ENCODE assay signal across 1 cellular context in the genomic region with DNA sequence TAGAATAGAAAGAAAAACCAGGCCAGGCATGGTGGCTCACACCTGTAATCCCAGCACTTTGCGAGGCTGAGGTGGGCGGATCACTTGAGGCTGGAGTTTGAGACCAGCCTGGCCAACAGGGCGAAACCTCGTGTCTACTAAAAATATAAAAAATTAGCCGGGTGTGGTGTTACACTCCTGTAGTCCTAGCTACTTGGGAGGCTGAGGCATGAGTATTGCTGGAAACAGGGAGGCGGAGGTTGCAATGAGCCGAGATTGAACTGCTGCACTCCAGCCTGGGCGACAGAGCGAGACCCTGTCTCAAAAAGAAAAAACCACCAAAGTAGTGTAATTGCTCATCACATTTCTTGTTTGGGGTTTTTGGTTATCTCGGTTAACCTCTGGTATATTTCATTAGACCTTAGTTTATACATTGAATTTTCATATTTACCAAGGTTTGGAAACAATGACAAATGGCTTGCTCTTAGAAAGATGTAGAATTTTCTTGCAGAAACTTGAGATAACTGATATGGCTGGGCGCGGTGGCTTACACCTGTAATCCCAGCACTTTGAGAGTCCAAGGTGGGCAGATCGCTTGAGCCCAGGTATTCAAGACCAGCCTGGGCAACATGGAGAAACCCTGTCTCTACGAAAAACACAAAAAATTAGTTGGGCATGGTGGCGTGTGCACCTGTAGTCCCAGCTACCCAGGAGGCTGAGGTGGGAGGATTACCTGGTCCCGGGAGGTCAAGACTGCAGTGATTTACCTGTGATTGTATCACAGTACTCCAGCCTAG.
TF ChIP-seq lines count a peak whose summit lies in the region.

No MANE protein-coding gene starts in this region.

TF ChIP-seq in WTC11, 78 proteins besides CTCF, POLR2A, EP300 and RAD21 (continued from another document):
- TF ChIP-seq, protein P1, sequence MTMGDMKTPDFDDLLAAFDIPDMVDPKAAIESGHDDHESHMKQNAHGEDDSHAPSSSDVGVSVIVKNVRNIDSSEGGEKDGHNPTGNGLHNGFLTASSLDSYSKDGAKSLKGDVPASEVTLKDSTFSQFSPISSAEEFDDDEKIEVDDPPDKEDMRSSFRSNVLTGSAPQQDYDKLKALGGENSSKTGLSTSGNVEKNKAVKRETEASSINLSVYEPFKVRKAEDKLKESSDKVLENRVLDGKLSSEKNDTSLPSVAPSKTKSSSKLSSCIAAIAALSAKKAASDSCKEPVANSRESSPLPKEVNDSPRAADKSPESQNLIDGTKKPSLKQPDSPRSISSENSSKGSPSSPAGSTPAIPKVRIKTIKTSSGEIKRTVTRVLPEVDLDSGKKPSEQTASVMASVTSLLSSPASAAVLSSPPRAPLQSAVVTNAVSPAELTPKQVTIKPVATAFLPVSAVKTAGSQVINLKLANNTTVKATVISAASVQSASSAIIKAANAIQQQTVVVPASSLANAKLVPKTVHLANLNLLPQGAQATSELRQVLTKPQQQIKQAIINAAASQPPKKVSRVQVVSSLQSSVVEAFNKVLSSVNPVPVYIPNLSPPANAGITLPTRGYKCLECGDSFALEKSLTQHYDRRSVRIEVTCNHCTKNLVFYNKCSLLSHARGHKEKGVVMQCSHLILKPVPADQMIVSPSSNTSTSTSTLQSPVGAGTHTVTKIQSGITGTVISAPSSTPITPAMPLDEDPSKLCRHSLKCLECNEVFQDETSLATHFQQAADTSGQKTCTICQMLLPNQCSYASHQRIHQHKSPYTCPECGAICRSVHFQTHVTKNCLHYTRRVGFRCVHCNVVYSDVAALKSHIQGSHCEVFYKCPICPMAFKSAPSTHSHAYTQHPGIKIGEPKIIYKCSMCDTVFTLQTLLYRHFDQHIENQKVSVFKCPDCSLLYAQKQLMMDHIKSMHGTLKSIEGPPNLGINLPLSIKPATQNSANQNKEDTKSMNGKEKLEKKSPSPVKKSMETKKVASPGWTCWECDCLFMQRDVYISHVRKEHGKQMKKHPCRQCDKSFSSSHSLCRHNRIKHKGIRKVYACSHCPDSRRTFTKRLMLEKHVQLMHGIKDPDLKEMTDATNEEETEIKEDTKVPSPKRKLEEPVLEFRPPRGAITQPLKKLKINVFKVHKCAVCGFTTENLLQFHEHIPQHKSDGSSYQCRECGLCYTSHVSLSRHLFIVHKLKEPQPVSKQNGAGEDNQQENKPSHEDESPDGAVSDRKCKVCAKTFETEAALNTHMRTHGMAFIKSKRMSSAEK (CRISPR knock-in tag; IDR thresholded peaks at IDR 0.05; ENCODE audit: borderline replicate concordance), result no peak
- TF ChIP-seq ZNF423 (CRISPR knock-in tag; IDR thresholded peaks at IDR 0.05), result no peak
- TF ChIP-seq, protein P2, sequence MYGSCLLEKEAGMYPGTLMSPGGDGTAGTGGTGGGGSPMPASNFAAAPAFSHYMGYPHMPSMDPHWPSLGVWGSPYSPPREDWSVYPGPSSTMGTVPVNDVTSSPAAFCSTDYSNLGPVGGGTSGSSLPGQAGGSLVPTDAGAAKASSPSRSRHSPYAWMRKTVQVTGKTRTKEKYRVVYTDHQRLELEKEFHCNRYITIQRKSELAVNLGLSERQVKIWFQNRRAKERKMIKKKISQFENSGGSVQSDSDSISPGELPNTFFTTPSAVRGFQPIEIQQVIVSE (CRISPR knock-in tag; IDR thresholded peaks at IDR 0.05; ENCODE audit: borderline replicate concordance), result no peak
- TF ChIP-seq ZNF232 (CRISPR knock-in tag; IDR thresholded peaks at IDR 0.05), result no peak
- TF ChIP-seq, protein P3, sequence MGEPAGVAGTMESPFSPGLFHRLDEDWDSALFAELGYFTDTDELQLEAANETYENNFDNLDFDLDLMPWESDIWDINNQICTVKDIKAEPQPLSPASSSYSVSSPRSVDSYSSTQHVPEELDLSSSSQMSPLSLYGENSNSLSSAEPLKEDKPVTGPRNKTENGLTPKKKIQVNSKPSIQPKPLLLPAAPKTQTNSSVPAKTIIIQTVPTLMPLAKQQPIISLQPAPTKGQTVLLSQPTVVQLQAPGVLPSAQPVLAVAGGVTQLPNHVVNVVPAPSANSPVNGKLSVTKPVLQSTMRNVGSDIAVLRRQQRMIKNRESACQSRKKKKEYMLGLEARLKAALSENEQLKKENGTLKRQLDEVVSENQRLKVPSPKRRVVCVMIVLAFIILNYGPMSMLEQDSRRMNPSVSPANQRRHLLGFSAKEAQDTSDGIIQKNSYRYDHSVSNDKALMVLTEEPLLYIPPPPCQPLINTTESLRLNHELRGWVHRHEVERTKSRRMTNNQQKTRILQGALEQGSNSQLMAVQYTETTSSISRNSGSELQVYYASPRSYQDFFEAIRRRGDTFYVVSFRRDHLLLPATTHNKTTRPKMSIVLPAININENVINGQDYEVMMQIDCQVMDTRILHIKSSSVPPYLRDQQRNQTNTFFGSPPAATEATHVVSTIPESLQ (CRISPR knock-in tag; IDR thresholded peaks at IDR 0.05), result no peak
- TF ChIP-seq, protein P4, sequence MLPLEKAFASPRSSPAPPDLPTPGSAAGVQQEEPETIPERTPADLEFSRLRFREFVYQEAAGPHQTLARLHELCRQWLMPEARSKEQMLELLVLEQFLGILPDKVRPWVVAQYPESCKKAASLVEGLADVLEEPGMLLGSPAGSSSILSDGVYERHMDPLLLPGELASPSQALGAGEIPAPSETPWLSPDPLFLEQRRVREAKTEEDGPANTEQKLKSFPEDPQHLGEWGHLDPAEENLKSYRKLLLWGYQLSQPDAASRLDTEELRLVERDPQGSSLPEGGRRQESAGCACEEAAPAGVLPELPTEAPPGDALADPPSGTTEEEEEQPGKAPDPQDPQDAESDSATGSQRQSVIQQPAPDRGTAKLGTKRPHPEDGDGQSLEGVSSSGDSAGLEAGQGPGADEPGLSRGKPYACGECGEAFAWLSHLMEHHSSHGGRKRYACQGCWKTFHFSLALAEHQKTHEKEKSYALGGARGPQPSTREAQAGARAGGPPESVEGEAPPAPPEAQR (CRISPR knock-in tag; IDR thresholded peaks at IDR 0.05), result no peak
- TF ChIP-seq NR1H2 (CRISPR knock-in tag; IDR thresholded peaks at IDR 0.05), result no peak
- TF ChIP-seq RELA (CRISPR knock-in tag; IDR thresholded peaks at IDR 0.05; ENCODE audit: borderline replicate concordance), result no peak
- no peak for TF ChIP-seq TP53 (CRISPR knock-in tag; IDR thresholded peaks at IDR 0.05)
- no peak for TF ChIP-seq ZNF317 (CRISPR knock-in tag; IDR thresholded peaks at IDR 0.05; ENCODE audit: borderline replicate concordance, low read depth)
- TF ChIP-seq, protein P5, sequence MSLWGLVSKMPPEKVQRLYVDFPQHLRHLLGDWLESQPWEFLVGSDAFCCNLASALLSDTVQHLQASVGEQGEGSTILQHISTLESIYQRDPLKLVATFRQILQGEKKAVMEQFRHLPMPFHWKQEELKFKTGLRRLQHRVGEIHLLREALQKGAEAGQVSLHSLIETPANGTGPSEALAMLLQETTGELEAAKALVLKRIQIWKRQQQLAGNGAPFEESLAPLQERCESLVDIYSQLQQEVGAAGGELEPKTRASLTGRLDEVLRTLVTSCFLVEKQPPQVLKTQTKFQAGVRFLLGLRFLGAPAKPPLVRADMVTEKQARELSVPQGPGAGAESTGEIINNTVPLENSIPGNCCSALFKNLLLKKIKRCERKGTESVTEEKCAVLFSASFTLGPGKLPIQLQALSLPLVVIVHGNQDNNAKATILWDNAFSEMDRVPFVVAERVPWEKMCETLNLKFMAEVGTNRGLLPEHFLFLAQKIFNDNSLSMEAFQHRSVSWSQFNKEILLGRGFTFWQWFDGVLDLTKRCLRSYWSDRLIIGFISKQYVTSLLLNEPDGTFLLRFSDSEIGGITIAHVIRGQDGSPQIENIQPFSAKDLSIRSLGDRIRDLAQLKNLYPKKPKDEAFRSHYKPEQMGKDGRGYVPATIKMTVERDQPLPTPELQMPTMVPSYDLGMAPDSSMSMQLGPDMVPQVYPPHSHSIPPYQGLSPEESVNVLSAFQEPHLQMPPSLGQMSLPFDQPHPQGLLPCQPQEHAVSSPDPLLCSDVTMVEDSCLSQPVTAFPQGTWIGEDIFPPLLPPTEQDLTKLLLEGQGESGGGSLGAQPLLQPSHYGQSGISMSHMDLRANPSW (CRISPR knock-in tag; conservative IDR thresholded peaks at IDR 0.05; ENCODE audit: low read depth), result no peak
- no peak for TF ChIP-seq ZBTB21 (CRISPR knock-in tag; IDR thresholded peaks at IDR 0.05; ENCODE audit: borderline replicate concordance)
- TF ChIP-seq TEAD4 (CRISPR knock-in tag; IDR thresholded peaks at IDR 0.05), result no peak
- no peak for TF ChIP-seq MXD4 (CRISPR knock-in tag; IDR thresholded peaks at IDR 0.05; ENCODE audit: borderline replicate concordance)
- no peak for TF ChIP-seq GTF2I (CRISPR knock-in tag; conservative IDR thresholded peaks at IDR 0.05)
